22 cellular contexts compared by ENCODE assay signal in the genomic region with DNA sequence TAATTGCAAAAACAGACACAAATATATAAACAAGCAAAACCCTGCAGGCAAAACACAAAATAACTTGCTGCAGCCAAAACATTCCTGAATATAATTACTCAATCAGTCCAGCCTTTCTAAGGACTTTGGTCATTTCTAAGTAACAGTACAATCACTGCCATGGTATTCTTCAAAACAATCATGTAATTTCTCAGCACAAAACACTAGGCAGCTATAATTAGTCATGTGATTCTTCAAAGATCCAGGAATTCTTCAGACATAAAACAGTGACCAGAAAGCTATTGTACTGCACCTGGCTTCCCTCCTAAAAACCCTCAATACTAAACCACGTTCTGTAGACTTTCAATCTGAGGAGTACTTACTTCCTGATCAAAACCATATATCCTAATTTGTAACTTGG.
DNase-seq lines count a peak whose midpoint lies in the region; ATAC-seq and TF ChIP-seq lines count a peak whose summit lies in the region.
"Had no signal": no experiment of that assay in that cellular context is flagged by ENCODE, and none has a peak within 500 bp of the region (broad histone marks: within the 10 kb centered on the region; RNA-seq: fewer than 3 reads in every experiment).

No MANE protein-coding gene starts in this region.

- H3K36me3 Mint-ChIP-seq in MCF 10A (ENCODE audit: insufficient read depth, unreplicated experiment), result no peaks in the 10 kb centered on the region
- H3K36me3 Mint-ChIP-seq: mesothelial cell of epicardium had no signal

- H3K4me3 Mint-ChIP-seq in MCF 10A (ENCODE audit: unreplicated experiment), result no peak overlapping the region
- H3K4me3 Mint-ChIP-seq: activated CD8-positive, alpha-beta T cell treated with anti-CD3 and anti-CD28 coated beads, Interleukin-2, amount 10 ng/mL, durations not matched to agents 7 days and 5 days; mesothelial cell of epicardium; nephron had no signal

- H3K36me3 ChIP-seq in mammary epithelial cell (ENCODE audit: insufficient read depth, low read length), result no peaks in the 10 kb centered on the region
- H3K36me3 ChIP-seq: BLaER1 treated with 17β-estradiol and CSF1 and Interleukin-3, amounts not matched to agents 10 nM and 100 nM; sigmoid colon had no signal

- no peak overlapping the region for H3K27ac ChIP-seq in mammary epithelial cell (ENCODE audit: insufficient read depth, low read depth, low read length)
- H3K27ac ChIP-seq: GM23248, sigmoid colon had no signal

- no peaks in the 10 kb centered on the region for H4K20me1 ChIP-seq in mammary epithelial cell (ENCODE audit: insufficient read depth, low read length)
- H4K20me1 ChIP-seq: BLaER1 treated with 17β-estradiol and CSF1 and Interleukin-3, amounts not matched to agents 10 nM and 100 nM had no signal

- no peak overlapping the region for H2AFZ ChIP-seq in mammary epithelial cell (ENCODE audit: low read depth, low read length)
- H2AFZ ChIP-seq: GM23248 had no signal

- POLR2A ChIA-PET in MCF 10A (lab: Yijun Ruan, JAX), result interaction anchor here (0.6 kb wide), 1 partner anchor 281 kb away, joined by 3 read pairs; no protein-coding TSS in a partner anchor

- BruUV-seq in MCF 10A (replicated peaks; lab: Mats Ljungman, UMichigan) (no TSS peak), mammary epithelial cell (replicated peaks; lab: Mats Ljungman, UMichigan) (no TSS peak)

- H3K27me3 Mint-ChIP-seq in MCF 10A (ENCODE audit: insufficient read depth, unreplicated experiment), result peaks cover 5% of the 10 kb centered on the region

- no peak overlapping the region for H3K27ac Mint-ChIP-seq in MCF 10A (ENCODE audit: low read depth, unreplicated experiment)
- H3K27ac Mint-ChIP-seq: activated CD8-positive, alpha-beta T cell treated with anti-CD3 and anti-CD28 coated beads, Interleukin-2, amount 10 ng/mL, durations not matched to agents 7 days and 5 days; mesothelial cell of epicardium; nephron had no signal

- H3K4me3 ChIP-seq in mammary epithelial cell (replicated peaks in 1 of 3; ENCODE audit: insufficient read depth in 1 of 3, low read depth in 2 of 3, low read length in 3 of 3), result no peak overlapping the region
- H3K4me3 ChIP-seq: BLaER1 treated with 17β-estradiol and CSF1 and Interleukin-3, amounts not matched to agents 10 nM and 100 nM; GM23248; sigmoid colon had no signal

- CTCF ChIA-PET in MCF 10A (lab: Yijun Ruan, JAX), result no interaction called here
- CTCF ChIA-PET in mammary epithelial cell (lab: Charles Lee; ENCODE audit: low non-redundant PET), result no interaction called here

- H3K4me1 Mint-ChIP-seq in MCF 10A (ENCODE audit: insufficient read depth, unreplicated experiment), result no peaks in the 10 kb centered on the region

- H3K9me3 ChIP-seq in mammary epithelial cell (replicated peaks; ENCODE audit: insufficient read depth, low read length), result no peaks in the 10 kb centered on the region
- H3K9me3 ChIP-seq: BLaER1 treated with 17β-estradiol and CSF1 and Interleukin-3, amounts not matched to agents 10 nM and 100 nM; sigmoid colon had no signal

- in situ Hi-C loops in mammary epithelial cell (cut with MboI; ENCODE audit: low sequenced_read_pairs in 2 of 2), result no loop called here

- intact Hi-C loops in MCF 10A (cut with micrococcal nuclease), result no loop called here
- intact Hi-C loops in mammary epithelial cell (cut with micrococcal nuclease), result no loop called here

- no peak overlapping the region for H3K9ac ChIP-seq in mammary epithelial cell (ENCODE audit: insufficient read depth, low read length)
- H3K9ac ChIP-seq: BLaER1 treated with 17β-estradiol and CSF1 and Interleukin-3, amounts not matched to agents 10 nM and 100 nM; GM23248 had no signal

- TF ChIP-seq CTCF in MCF 10A (IDR thresholded peaks at IDR 0.05; ENCODE audit: unreplicated experiment) (no peak), mammary epithelial cell (conservative IDR thresholded peaks at IDR 0.05 in 1 of 2, IDR thresholded peaks at IDR 0.05 in 1 of 2; ENCODE audit: extremely low read depth in 1 of 2, insufficient read depth in 1 of 2, low read depth in 1 of 2, low read length in 2 of 2) (no peak)

- no peaks in the 10 kb centered on the region for H3K4me1 ChIP-seq in mammary epithelial cell (ENCODE audit: insufficient read depth, low read length)

- no peak overlapping the region for H3K4me2 ChIP-seq in mammary epithelial cell (ENCODE audit: insufficient read depth, low read depth, low read length)

- dilution Hi-C loops in mammary epithelial cell (cut with HindIII; ENCODE audit: low sequenced_read_pairs), result no loop called here

- no peaks in the 10 kb centered on the region for H3K27me3 ChIP-seq in mammary epithelial cell (ENCODE audit: insufficient read depth, low read length)
- H3K27me3 ChIP-seq: BLaER1 treated with 17β-estradiol and CSF1 and Interleukin-3, amounts not matched to agents 10 nM and 100 nM; sigmoid colon had no signal

- WGBS in mammary epithelial cell (ENCODE audit: low coverage, missing lambda C conversion rate), result 0% methylated on average over 1 of the region's 1 CpG

- DNase-seq in MCF 10A (ENCODE audit: unreplicated experiment) (peak; percentile 18), mammary epithelial cell (no peak), dermis blood vessel endothelial cell (peak; percentile 91), kidney glomerular epithelial cell (lab: John Stamatoyannopoulos, UW) (peak; percentile 30), iPS-NIHi7 (ENCODE audit: extremely low spot score) (no peak)
- DNase-seq in effector CD4-positive, alpha-beta T cell, result no peak
- DNase-seq: activated CD8-positive, alpha-beta T cell treated with anti-CD3 and anti-CD28 coated beads, Interleukin-2, amount 10 ng/mL, durations not matched to agents 7 days and 5 days; amniotic stem cell; central memory CD4-positive, alpha-beta T cell; GM23248; head of caudate nucleus; NCI-H2171; NCI-H82; sigmoid colon had no signal

- H3K79me2 ChIP-seq in mammary epithelial cell (ENCODE audit: insufficient read depth, low read length), result no peaks in the 10 kb centered on the region

- no peak for ATAC-seq in GM21390 (IDR thresholded peaks at IDR 0.05; ENCODE audit: unreplicated experiment)
- no peak for ATAC-seq in GM19467 (IDR thresholded peaks at IDR 0.05; ENCODE audit: unreplicated experiment)
- ATAC-seq: activated CD4-positive, CD25-positive, alpha-beta regulatory T cell treated with anti-CD3 and anti-CD28 coated beads, Interleukin-2, amount 50 U/mL, for 24 hours; activated CD8-positive, alpha-beta T cell treated with anti-CD3 and anti-CD28 coated beads, Interleukin-2, amount 10 ng/mL, durations not matched to agents 7 days and 5 days; left lobe of liver; Right ventricle myocardium inferior had no signal

- H3K9me3 Mint-ChIP-seq in MCF 10A (ENCODE audit: unreplicated experiment), result no peaks in the 10 kb centered on the region
- H3K9me3 Mint-ChIP-seq: nephron had no signal

Comparison
In these comparisons a context has a peak if more than half of its experiments do, and no peak if none do; other contexts are left out.
1. DNase-seq: peak in MCF 10A (single experiment), dermis blood vessel endothelial cell (single experiment) and kidney glomerular epithelial cell (single experiment); none in mammary epithelial cell (single experiment), effector CD4-positive, alpha-beta T cell (single experiment) and iPS-NIHi7 (single experiment).